ENCODE assay signal across 1 cellular context in genomic region chr14:20697273-20698017, GRCh38.
TF ChIP-seq lines count a peak whose summit lies in the region.

No MANE protein-coding gene starts in this region.

TF ChIP-seq in K562, 482 proteins besides CTCF, POLR2A, EP300 and RAD21 (continued from another document):
- TF ChIP-seq, protein P1, sequence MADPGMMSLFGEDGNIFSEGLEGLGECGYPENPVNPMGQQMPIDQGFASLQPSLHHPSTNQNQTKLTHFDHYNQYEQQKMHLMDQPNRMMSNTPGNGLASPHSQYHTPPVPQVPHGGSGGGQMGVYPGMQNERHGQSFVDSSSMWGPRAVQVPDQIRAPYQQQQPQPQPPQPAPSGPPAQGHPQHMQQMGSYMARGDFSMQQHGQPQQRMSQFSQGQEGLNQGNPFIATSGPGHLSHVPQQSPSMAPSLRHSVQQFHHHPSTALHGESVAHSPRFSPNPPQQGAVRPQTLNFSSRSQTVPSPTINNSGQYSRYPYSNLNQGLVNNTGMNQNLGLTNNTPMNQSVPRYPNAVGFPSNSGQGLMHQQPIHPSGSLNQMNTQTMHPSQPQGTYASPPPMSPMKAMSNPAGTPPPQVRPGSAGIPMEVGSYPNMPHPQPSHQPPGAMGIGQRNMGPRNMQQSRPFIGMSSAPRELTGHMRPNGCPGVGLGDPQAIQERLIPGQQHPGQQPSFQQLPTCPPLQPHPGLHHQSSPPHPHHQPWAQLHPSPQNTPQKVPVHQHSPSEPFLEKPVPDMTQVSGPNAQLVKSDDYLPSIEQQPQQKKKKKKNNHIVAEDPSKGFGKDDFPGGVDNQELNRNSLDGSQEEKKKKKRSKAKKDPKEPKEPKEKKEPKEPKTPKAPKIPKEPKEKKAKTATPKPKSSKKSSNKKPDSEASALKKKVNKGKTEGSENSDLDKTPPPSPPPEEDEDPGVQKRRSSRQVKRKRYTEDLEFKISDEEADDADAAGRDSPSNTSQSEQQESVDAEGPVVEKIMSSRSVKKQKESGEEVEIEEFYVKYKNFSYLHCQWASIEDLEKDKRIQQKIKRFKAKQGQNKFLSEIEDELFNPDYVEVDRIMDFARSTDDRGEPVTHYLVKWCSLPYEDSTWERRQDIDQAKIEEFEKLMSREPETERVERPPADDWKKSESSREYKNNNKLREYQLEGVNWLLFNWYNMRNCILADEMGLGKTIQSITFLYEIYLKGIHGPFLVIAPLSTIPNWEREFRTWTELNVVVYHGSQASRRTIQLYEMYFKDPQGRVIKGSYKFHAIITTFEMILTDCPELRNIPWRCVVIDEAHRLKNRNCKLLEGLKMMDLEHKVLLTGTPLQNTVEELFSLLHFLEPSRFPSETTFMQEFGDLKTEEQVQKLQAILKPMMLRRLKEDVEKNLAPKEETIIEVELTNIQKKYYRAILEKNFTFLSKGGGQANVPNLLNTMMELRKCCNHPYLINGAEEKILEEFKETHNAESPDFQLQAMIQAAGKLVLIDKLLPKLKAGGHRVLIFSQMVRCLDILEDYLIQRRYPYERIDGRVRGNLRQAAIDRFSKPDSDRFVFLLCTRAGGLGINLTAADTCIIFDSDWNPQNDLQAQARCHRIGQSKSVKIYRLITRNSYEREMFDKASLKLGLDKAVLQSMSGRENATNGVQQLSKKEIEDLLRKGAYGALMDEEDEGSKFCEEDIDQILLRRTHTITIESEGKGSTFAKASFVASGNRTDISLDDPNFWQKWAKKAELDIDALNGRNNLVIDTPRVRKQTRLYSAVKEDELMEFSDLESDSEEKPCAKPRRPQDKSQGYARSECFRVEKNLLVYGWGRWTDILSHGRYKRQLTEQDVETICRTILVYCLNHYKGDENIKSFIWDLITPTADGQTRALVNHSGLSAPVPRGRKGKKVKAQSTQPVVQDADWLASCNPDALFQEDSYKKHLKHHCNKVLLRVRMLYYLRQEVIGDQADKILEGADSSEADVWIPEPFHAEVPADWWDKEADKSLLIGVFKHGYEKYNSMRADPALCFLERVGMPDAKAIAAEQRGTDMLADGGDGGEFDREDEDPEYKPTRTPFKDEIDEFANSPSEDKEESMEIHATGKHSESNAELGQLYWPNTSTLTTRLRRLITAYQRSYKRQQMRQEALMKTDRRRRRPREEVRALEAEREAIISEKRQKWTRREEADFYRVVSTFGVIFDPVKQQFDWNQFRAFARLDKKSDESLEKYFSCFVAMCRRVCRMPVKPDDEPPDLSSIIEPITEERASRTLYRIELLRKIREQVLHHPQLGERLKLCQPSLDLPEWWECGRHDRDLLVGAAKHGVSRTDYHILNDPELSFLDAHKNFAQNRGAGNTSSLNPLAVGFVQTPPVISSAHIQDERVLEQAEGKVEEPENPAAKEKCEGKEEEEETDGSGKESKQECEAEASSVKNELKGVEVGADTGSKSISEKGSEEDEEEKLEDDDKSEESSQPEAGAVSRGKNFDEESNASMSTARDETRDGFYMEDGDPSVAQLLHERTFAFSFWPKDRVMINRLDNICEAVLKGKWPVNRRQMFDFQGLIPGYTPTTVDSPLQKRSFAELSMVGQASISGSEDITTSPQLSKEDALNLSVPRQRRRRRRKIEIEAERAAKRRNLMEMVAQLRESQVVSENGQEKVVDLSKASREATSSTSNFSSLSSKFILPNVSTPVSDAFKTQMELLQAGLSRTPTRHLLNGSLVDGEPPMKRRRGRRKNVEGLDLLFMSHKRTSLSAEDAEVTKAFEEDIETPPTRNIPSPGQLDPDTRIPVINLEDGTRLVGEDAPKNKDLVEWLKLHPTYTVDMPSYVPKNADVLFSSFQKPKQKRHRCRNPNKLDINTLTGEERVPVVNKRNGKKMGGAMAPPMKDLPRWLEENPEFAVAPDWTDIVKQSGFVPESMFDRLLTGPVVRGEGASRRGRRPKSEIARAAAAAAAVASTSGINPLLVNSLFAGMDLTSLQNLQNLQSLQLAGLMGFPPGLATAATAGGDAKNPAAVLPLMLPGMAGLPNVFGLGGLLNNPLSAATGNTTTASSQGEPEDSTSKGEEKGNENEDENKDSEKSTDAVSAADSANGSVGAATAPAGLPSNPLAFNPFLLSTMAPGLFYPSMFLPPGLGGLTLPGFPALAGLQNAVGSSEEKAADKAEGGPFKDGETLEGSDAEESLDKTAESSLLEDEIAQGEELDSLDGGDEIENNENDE (IDR thresholded peaks at IDR 0.05; ENCODE audit: low read depth, low read length), result no peak
- TF ChIP-seq USF1 (CRISPR knock-in tag; IDR thresholded peaks at IDR 0.05), result no peak
- TF ChIP-seq, protein P2, sequence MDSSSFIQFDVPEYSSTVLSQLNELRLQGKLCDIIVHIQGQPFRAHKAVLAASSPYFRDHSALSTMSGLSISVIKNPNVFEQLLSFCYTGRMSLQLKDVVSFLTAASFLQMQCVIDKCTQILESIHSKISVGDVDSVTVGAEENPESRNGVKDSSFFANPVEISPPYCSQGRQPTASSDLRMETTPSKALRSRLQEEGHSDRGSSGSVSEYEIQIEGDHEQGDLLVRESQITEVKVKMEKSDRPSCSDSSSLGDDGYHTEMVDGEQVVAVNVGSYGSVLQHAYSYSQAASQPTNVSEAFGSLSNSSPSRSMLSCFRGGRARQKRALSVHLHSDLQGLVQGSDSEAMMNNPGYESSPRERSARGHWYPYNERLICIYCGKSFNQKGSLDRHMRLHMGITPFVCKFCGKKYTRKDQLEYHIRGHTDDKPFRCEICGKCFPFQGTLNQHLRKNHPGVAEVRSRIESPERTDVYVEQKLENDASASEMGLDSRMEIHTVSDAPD (CRISPR knock-in tag; IDR thresholded peaks at IDR 0.05), result no peak
- TF ChIP-seq CBFA2T3 (IDR thresholded peaks at IDR 0.05), result peak; percentile 80
- TF ChIP-seq BHLHE40 (IDR thresholded peaks at IDR 0.05; ENCODE audit: low read length), result no peak
- no peak for TF ChIP-seq ZNF830 (CRISPR knock-in tag; IDR thresholded peaks at IDR 0.05)
- TF ChIP-seq PHB2 (IDR thresholded peaks at IDR 0.05; ENCODE audit: low read depth), result no peak
- TF ChIP-seq, protein P3, sequence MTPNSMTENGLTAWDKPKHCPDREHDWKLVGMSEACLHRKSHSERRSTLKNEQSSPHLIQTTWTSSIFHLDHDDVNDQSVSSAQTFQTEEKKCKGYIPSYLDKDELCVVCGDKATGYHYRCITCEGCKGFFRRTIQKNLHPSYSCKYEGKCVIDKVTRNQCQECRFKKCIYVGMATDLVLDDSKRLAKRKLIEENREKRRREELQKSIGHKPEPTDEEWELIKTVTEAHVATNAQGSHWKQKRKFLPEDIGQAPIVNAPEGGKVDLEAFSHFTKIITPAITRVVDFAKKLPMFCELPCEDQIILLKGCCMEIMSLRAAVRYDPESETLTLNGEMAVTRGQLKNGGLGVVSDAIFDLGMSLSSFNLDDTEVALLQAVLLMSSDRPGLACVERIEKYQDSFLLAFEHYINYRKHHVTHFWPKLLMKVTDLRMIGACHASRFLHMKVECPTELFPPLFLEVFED (CRISPR knock-in tag; conservative IDR thresholded peaks at IDR 0.05), result no peak
- no peak for TF ChIP-seq BRCA1 (IDR thresholded peaks at IDR 0.05)
- TF ChIP-seq BRCA1 (CRISPR knock-in tag; IDR thresholded peaks at IDR 0.05), result no peak
- no peak for TF ChIP-seq DACH1 (IDR thresholded peaks at IDR 0.05; ENCODE audit: partially characterized antibody)
- no peak for TF ChIP-seq GMEB1 (CRISPR knock-in tag; IDR thresholded peaks at IDR 0.05)
- no peak for TF ChIP-seq ZNF696 (CRISPR knock-in tag; conservative IDR thresholded peaks at IDR 0.05)
- no peak for TF ChIP-seq BCOR (IDR thresholded peaks at IDR 0.05)
- TF ChIP-seq C11orf30 (IDR thresholded peaks at IDR 0.05; ENCODE audit: low read depth), result no peak
- TF ChIP-seq EP400 (IDR thresholded peaks at IDR 0.05), result no peak
- TF ChIP-seq HIVEP1 (CRISPR knock-in tag; IDR thresholded peaks at IDR 0.05), result no peak
- TF ChIP-seq, protein P4, sequence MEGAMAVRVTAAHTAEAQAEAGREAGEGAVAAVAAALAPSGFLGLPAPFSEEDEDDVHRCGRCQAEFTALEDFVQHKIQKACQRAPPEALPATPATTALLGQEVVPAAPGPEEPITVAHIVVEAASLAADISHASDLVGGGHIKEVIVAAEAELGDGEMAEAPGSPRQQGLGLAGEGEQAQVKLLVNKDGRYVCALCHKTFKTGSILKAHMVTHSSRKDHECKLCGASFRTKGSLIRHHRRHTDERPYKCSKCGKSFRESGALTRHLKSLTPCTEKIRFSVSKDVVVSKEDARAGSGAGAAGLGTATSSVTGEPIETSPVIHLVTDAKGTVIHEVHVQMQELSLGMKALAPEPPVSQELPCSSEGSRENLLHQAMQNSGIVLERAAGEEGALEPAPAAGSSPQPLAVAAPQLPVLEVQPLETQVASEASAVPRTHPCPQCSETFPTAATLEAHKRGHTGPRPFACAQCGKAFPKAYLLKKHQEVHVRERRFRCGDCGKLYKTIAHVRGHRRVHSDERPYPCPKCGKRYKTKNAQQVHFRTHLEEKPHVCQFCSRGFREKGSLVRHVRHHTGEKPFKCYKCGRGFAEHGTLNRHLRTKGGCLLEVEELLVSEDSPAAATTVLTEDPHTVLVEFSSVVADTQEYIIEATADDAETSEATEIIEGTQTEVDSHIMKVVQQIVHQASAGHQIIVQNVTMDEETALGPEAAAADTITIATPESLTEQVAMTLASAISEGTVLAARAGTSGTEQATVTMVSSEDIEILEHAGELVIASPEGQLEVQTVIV (CRISPR knock-in tag; IDR thresholded peaks at IDR 0.05; ENCODE audit: borderline replicate concordance), result no peak
- no peak for TF ChIP-seq PHF20 (IDR thresholded peaks at IDR 0.05; ENCODE audit: partially characterized antibody)
- no peak for TF ChIP-seq NR3C1 (CRISPR knock-in tag; IDR thresholded peaks at IDR 0.05)
- TF ChIP-seq, protein P5, sequence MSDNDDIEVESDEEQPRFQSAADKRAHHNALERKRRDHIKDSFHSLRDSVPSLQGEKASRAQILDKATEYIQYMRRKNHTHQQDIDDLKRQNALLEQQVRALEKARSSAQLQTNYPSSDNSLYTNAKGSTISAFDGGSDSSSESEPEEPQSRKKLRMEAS (CRISPR knock-in tag; IDR thresholded peaks at IDR 0.05), result no peak
- TF ChIP-seq RBBP5 (IDR thresholded peaks at IDR 0.05; ENCODE audit: borderline replicate concordance, insufficient read depth, low read length, poor library complexity, severe bottlenecking), result no peak
- no peak for TF ChIP-seq ZKSCAN1 (IDR thresholded peaks at IDR 0.05; ENCODE audit: low read depth, low read length)
- TF ChIP-seq CCNT2 (IDR thresholded peaks at IDR 0.05; ENCODE audit: borderline replicate concordance, extremely low read depth, insufficient read length, low read depth, low read length), result no peak
- no peak for TF ChIP-seq ETS2 (tag; IDR thresholded peaks at IDR 0.05; ENCODE audit: borderline replicate concordance, poor library complexity, severe bottlenecking)
- peak; percentile 74 for TF ChIP-seq TAL1 (IDR thresholded peaks at IDR 0.05)
- TF ChIP-seq RBM22 (IDR thresholded peaks at IDR 0.05; ENCODE audit: low read depth, low read length, poor library complexity, severe bottlenecking), result no peak
- no peak for TF ChIP-seq MYBL2 (IDR thresholded peaks at IDR 0.05; ENCODE audit: low read depth)
- TF ChIP-seq MYBL2 (CRISPR knock-in tag; IDR thresholded peaks at IDR 0.05; ENCODE audit: borderline replicate concordance), result no peak
- TF ChIP-seq ZNF780A (CRISPR knock-in tag; IDR thresholded peaks at IDR 0.05), result no peak
- no peak for TF ChIP-seq HNRNPUL1 (IDR thresholded peaks at IDR 0.05; ENCODE audit: low read length)
- no peak for TF ChIP-seq ELF1 (tag; IDR thresholded peaks at IDR 0.05)
- TF ChIP-seq ZNF324 (CRISPR knock-in tag; IDR thresholded peaks at IDR 0.05), result no peak
- TF ChIP-seq CHD4 (IDR thresholded peaks at IDR 0.05; ENCODE audit: insufficient read depth, insufficient replicate concordance, low read depth, low read length, poor library complexity, severe bottlenecking), result no peak
- TF ChIP-seq KDM2B (CRISPR knock-in tag; IDR thresholded peaks at IDR 0.05), result no peak
- TF ChIP-seq, protein P6, sequence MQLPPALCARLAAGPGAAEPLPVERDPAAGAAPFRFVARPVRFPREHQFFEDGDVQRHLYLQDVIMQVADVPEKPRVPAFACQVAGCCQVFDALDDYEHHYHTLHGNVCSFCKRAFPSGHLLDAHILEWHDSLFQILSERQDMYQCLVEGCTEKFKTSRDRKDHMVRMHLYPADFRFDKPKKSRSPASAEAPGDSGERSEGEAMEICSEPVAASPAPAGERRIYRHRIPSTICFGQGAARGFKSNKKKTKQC (CRISPR knock-in tag; IDR thresholded peaks at IDR 0.05), result no peak
- peak; percentile 73 for TF ChIP-seq TEAD4 (IDR thresholded peaks at IDR 0.05; ENCODE audit: low read length)
- no peak for TF ChIP-seq TEAD4 (CRISPR knock-in tag; IDR thresholded peaks at IDR 0.05; ENCODE audit: borderline replicate concordance)
